In the genomic region with DNA sequence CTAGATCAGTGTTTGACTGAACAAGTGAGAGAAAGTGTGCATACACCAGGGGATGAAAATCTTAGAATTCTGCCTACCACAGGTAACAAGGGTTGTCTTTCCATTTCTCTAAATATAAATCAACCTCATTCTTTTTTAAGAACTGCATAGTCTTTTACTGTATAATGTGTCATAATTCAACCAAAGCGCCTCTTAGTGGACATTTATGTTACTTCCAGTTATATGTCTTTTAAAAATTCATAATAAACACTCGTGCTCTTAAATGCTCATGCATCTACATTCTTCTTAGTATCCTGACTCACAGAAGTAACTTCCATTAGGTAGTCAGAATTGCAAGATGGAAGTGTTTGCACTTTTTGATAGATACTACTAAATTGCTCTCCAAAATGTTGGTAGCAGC, we compare ENCODE assay signal across 8 cellular contexts.
DNase-seq lines count a peak whose midpoint lies in the region; ATAC-seq and TF ChIP-seq lines count a peak whose summit lies in the region.

No MANE protein-coding gene starts in this region.

- H3K27me3 Mint-ChIP-seq in activated CD4-positive, alpha-beta T cell treated with anti-CD3 and anti-CD28 coated beads for 36 hours, result no peaks in the 10 kb centered on the region
- no peaks in the 10 kb centered on the region for H3K27me3 Mint-ChIP-seq in activated CD4-positive, alpha-beta T cell treated with anti-CD3 and anti-CD28 coated beads, Interleukin-2, amount 10 ng/mL, durations not matched to agents 24 days and 14 days

- DNase-seq in activated CD4-positive, alpha-beta T cell treated with anti-CD3 and anti-CD28 coated beads for 36 hours, result no peak
- no peak for DNase-seq in activated CD4-positive, alpha-beta T cell treated with anti-CD3 and anti-CD28 coated beads, Interleukin-2, amount 10 ng/mL, durations not matched to agents 24 days and 14 days
- DNase-seq in MV-4-11 (lab: John Stamatoyannopoulos, UW) (peak; percentile 61), NCI-H1417 treated with DMSO at 0.1 percent for 48 hours (lab: John Stamatoyannopoulos, UW) (no peak)
- DNase-seq in central memory CD4-positive, alpha-beta T cell, result peak; percentile 46
- DNase-seq in stimulated activated CD4-positive, alpha-beta T cell treated with anti-CD3 and anti-CD28 coated beads, Interleukin-15, amount 100 ng/mL, for 24 hours, result no peak

- POLR2A ChIA-PET in activated CD4-positive, alpha-beta T cell treated with anti-CD3 and anti-CD28 coated beads for 36 hours (lab: Charles Lee), result interaction anchor here (0.6 kb wide), 2 partner anchors 9 to 124 kb away, joined by 3 to 4 read pairs; no protein-coding TSS in a partner anchor

- H3K36me3 ChIP-seq in parathyroid adenoma (ENCODE audit: control insufficient read depth, insufficient read depth, low read length), result no peaks in the 10 kb centered on the region

- intact Hi-C loops in activated CD4-positive, alpha-beta T cell treated with anti-CD3 and anti-CD28 coated beads for 36 hours (cut with DNase I, micrococcal nuclease), result loop anchor here (1.0 to 2.0 kb wide), 4 partner anchors 83 to 225 kb away; no protein-coding TSS in a partner anchor
- intact Hi-C loops in activated CD4-positive, alpha-beta T cell treated with anti-CD3 and anti-CD28 coated beads, Interleukin-2, amount 10 ng/mL, durations not matched to agents 24 days and 14 days (cut with micrococcal nuclease), result loop anchor here (1.0 kb wide), 2 partner anchors 85 to 110 kb away; no protein-coding TSS in a partner anchor

- CTCF ChIA-PET in activated CD4-positive, alpha-beta T cell treated with anti-CD3 and anti-CD28 coated beads for 36 hours (lab: Charles Lee), result interaction anchor here (0.6 to 8.8 kb wide), 42 partner anchors 9 to 1623 kb away, joined by 3 to 172 read pairs (median 4); a partner anchor contains a TSS

- H3K4me2 ChIP-seq in parathyroid adenoma (ENCODE audit: low read length), result no peak overlapping the region

- H3K4me3 Mint-ChIP-seq in activated CD4-positive, alpha-beta T cell treated with anti-CD3 and anti-CD28 coated beads for 36 hours, result no peak overlapping the region
- no peak overlapping the region for H3K4me3 Mint-ChIP-seq in activated CD4-positive, alpha-beta T cell treated with anti-CD3 and anti-CD28 coated beads, Interleukin-2, amount 10 ng/mL, durations not matched to agents 24 days and 14 days

- no peaks in the 10 kb centered on the region for H3K27me3 ChIP-seq in parathyroid adenoma (ENCODE audit: control insufficient read depth, insufficient read depth, low read length)

- H3K27ac ChIP-seq in parathyroid adenoma, result no peak overlapping the region

- H3K9me3 Mint-ChIP-seq in activated CD4-positive, alpha-beta T cell treated with anti-CD3 and anti-CD28 coated beads for 36 hours (ENCODE audit: low read depth), result no peaks in the 10 kb centered on the region
- H3K9me3 Mint-ChIP-seq in activated CD4-positive, alpha-beta T cell treated with anti-CD3 and anti-CD28 coated beads, Interleukin-2, amount 10 ng/mL, durations not matched to agents 24 days and 14 days, result no peaks in the 10 kb centered on the region

- no peaks in the 10 kb centered on the region for H3K36me3 Mint-ChIP-seq in activated CD4-positive, alpha-beta T cell treated with anti-CD3 and anti-CD28 coated beads for 36 hours (ENCODE audit: low read depth)
- H3K36me3 Mint-ChIP-seq in activated CD4-positive, alpha-beta T cell treated with anti-CD3 and anti-CD28 coated beads, Interleukin-2, amount 10 ng/mL, durations not matched to agents 24 days and 14 days (ENCODE audit: low read depth), result no peaks in the 10 kb centered on the region

- no peak overlapping the region for H3K27ac Mint-ChIP-seq in activated CD4-positive, alpha-beta T cell treated with anti-CD3 and anti-CD28 coated beads for 36 hours
- no peak overlapping the region for H3K27ac Mint-ChIP-seq in activated CD4-positive, alpha-beta T cell treated with anti-CD3 and anti-CD28 coated beads, Interleukin-2, amount 10 ng/mL, durations not matched to agents 24 days and 14 days

- H3K79me2 ChIP-seq in parathyroid adenoma, result no peaks in the 10 kb centered on the region

- ATAC-seq in activated CD4-positive, alpha-beta T cell treated with anti-CD3 and anti-CD28 coated beads for 36 hours, result peak; percentile 70
- no peak for ATAC-seq in HG03469 (IDR thresholded peaks at IDR 0.05; ENCODE audit: unreplicated experiment)

- no peak overlapping the region for H2AFZ ChIP-seq in parathyroid adenoma

- peaks cover 9% of the 10 kb centered on the region for H3K4me1 ChIP-seq in parathyroid adenoma

- H3K9ac ChIP-seq in parathyroid adenoma, result no peak overlapping the region

- no peak overlapping the region for H3K4me3 ChIP-seq in parathyroid adenoma (ENCODE audit: low read depth, low read length)

- peak; percentile 58 for TF ChIP-seq CTCF in parathyroid adenoma (IDR thresholded peaks at IDR 0.05)

- peaks cover 19% of the 10 kb centered on the region for H3K4me1 Mint-ChIP-seq in activated CD4-positive, alpha-beta T cell treated with anti-CD3 and anti-CD28 coated beads for 36 hours
- peaks cover 30% of the 10 kb centered on the region for H3K4me1 Mint-ChIP-seq in activated CD4-positive, alpha-beta T cell treated with anti-CD3 and anti-CD28 coated beads, Interleukin-2, amount 10 ng/mL, durations not matched to agents 24 days and 14 days

- no peaks in the 10 kb centered on the region for H3K9me3 ChIP-seq in parathyroid adenoma (ENCODE audit: control insufficient read depth, low read length)

Comparison
In these comparisons a context has a peak if more than half of its experiments do, and no peak if none do; other contexts are left out.
1. DNase-seq: peak in MV-4-11 (single experiment) and central memory CD4-positive, alpha-beta T cell (single experiment); none in activated CD4-positive, alpha-beta T cell treated with anti-CD3 and anti-CD28 coated beads for 36 hours (single experiment), activated CD4-positive, alpha-beta T cell treated with anti-CD3 and anti-CD28 coated beads, Interleukin-2, amount 10 ng/mL, durations not matched to agents 24 days and 14 days (single experiment), stimulated activated CD4-positive, alpha-beta T cell treated with anti-CD3 and anti-CD28 coated beads, Interleukin-15, amount 100 ng/mL, for 24 hours (single experiment) and NCI-H1417 treated with DMSO at 0.1 percent for 48 hours (single experiment).